In the genomic region with DNA sequence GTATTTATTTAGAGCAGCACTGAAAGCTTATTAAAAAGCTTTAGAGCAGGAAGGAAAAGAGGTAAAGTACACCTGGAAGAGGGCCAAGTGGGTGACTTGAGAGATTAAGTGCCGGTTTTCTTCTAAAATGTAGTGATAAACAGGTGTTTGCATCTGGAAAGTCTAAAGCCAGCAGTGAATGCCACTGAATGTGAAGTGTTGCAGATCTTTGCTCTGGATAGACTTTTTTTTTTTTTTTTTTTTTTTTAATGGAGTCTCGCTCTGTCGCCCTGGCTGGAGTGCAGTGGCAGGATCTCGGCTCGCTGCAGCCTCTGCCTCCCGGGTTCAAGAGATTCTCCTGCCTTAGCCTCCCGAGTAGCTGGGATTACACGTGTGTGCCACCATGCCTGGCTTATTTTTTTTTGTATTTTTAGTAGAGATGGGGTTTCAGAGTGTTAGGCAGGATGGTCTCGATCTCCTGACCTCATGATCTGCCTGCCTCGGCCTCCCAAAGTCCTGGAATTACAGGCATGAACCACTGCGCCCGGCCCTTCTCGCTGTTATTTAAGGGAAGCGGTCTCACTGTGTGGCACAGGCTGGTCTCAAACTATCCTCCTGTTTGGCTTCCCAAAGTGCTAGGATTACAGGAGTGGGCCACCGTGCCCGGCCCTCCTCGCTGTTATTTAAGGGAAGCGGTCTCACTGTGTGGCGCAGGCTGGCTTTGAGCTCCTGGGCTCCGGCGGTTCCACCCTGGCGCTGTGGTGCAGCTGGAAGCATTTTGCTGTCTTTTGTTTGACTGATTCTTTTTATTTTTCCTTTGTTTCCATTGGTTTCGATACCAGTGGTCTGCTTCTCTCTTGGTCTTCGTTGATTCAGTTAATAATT, we compare ENCODE assay signal across 19 cellular contexts. TPM values are rescaled to one million over a fixed set of nuclear protein-coding genes. Genes with fewer than 3 reads are reported as not detected.
DNase-seq lines count a peak whose midpoint lies in the region; ATAC-seq and TF ChIP-seq lines count a peak whose summit lies in the region.
"Had no signal": no experiment of that assay in that cellular context is flagged by ENCODE, and none has a peak within 500 bp of the region (broad histone marks: within the 10 kb centered on the region; RNA-seq: fewer than 3 reads in every experiment).

No MANE protein-coding gene starts in this region.

- ATAC-seq in sciatic nerve: no peak
- ATAC-seq: activated T-cell treated with anti-CD3 and anti-CD28 coated beads, Interleukin-2, amount 50 U/mL, for 4 hours had no signal

- no peak overlapping the region for H3K4me3 ChIP-seq in neural progenitor cell
- H3K4me3 ChIP-seq: mucosa of descending colon, ovary, Peyer's patch, skin epidermis, upper lobe of left lung had no signal

- H3K27ac Mint-ChIP-seq in IgD-negative memory B cell (peak overlapping the region in 2 of 3 donors; percentile 53 to 59), neural progenitor cell (peak overlapping the region; percentile 72)
- H3K27ac Mint-ChIP-seq: activated naive CD8-positive, alpha-beta T cell treated with anti-CD3 and anti-CD28 coated beads for 36 hours had no signal

- no peak for TF ChIP-seq CTCF in neural progenitor cell (IDR thresholded peaks at IDR 0.05)
- TF ChIP-seq CTCF in GM10266 (IDR thresholded peaks at IDR 0.05; ENCODE audit: control insufficient read depth, insufficient read depth, low read depth, missing control alignments): no peak

- no peaks in the 10 kb centered on the region for H3K27me3 ChIP-seq in neural progenitor cell
- H3K27me3 ChIP-seq: ovary, Peyer's patch, upper lobe of left lung had no signal

- intact Hi-C loops in sciatic nerve (cut with DNase I): no loop called here

- H3K9me3 ChIP-seq in neural progenitor cell (ENCODE audit: low read depth): no peaks in the 10 kb centered on the region
- H3K9me3 ChIP-seq: mucosa of descending colon, ovary, Peyer's patch, upper lobe of left lung had no signal

- H3K4me3 Mint-ChIP-seq in IgD-negative memory B cell: no peak overlapping the region
- no peak overlapping the region for H3K4me3 Mint-ChIP-seq in neural progenitor cell
- H3K4me3 Mint-ChIP-seq: activated naive CD8-positive, alpha-beta T cell treated with anti-CD3 and anti-CD28 coated beads for 36 hours; activated T-cell treated with anti-CD3 and anti-CD28 coated beads, Interleukin-2, amount 50 U/mL, for 4 hours; CD14-positive monocyte had no signal

- DNase-seq in COLO668 (lab: John Stamatoyannopoulos, UW; ENCODE audit: unreplicated experiment) (peak; percentile 7), neural progenitor cell (ENCODE audit: low spot score) (no peak), AG20443 (ENCODE audit: low spot score) (no peak), GM10266 (ENCODE audit: extremely low spot score) (no peak), sciatic nerve (ENCODE audit: low spot score) (no peak), T-helper 1 cell (no peak)
- DNase-seq: activated CD4-positive, alpha-beta T cell treated with anti-CD3 and anti-CD28 coated beads, Interleukin-2, amount 50 U/mL, for 4 hours; activated naive CD8-positive, alpha-beta T cell treated with anti-CD3 and anti-CD28 coated beads for 36 hours; activated T-cell treated with anti-CD3 and anti-CD28 coated beads, Interleukin-2, amount 50 U/mL, for 4 hours; effector CD8-positive, alpha-beta T cell; ovary; Peyer's patch; upper lobe of left lung had no signal

- H3K27ac ChIP-seq in cingulate gyrus (ENCODE audit: low read depth, low read length) (peak overlapping the region; percentile 72), neural progenitor cell (no peak overlapping the region)
- H3K27ac ChIP-seq: KMS-11, ovary, skin epidermis, upper lobe of left lung had no signal

- no peak overlapping the region for H3K9ac ChIP-seq in neural progenitor cell
- H3K9ac ChIP-seq: KMS-11 had no signal

- H3K79me2 ChIP-seq in neural progenitor cell (ENCODE audit: low read depth): peaks cover 100% of the 10 kb centered on the region

- H3K4me2 ChIP-seq in neural progenitor cell: no peak overlapping the region
- H3K4me2 ChIP-seq: KMS-11 had no signal

- H3F3A ChIP-seq in neural progenitor cell (ENCODE audit: low read depth): no peaks in the 10 kb centered on the region

- no peaks in the 10 kb centered on the region for H3K36me3 Mint-ChIP-seq in IgD-negative memory B cell
- H3K36me3 Mint-ChIP-seq in neural progenitor cell: peaks cover 2% of the 10 kb centered on the region

- H3K4me1 Mint-ChIP-seq in IgD-negative memory B cell (peaks cover 0 to 14% (median 2%) of the 10 kb centered on the region in 3 donors), neural progenitor cell (peaks cover 25% of the 10 kb centered on the region)

- peaks cover 88% of the 10 kb centered on the region for H4K20me1 ChIP-seq in neural progenitor cell (ENCODE audit: low read depth)

- H3K27me3 Mint-ChIP-seq in IgD-negative memory B cell (no peaks in the 10 kb centered on the region), neural progenitor cell (ENCODE audit: insufficient read depth, low read depth) (no peaks in the 10 kb centered on the region)
- H3K27me3 Mint-ChIP-seq: activated naive CD8-positive, alpha-beta T cell treated with anti-CD3 and anti-CD28 coated beads for 36 hours had no signal

- peaks cover 3% of the 10 kb centered on the region for H3K4me1 ChIP-seq in neural progenitor cell

- H2AFZ ChIP-seq in neural progenitor cell (replicated peaks): no peak overlapping the region

- H3K36me3 ChIP-seq in neural progenitor cell: peaks cover 1% of the 10 kb centered on the region
- H3K36me3 ChIP-seq: ovary had no signal

- H3K9me3 Mint-ChIP-seq in IgD-negative memory B cell: no peaks in the 10 kb centered on the region
- no peaks in the 10 kb centered on the region for H3K9me3 Mint-ChIP-seq in neural progenitor cell
- H3K9me3 Mint-ChIP-seq: activated naive CD8-positive, alpha-beta T cell treated with anti-CD3 and anti-CD28 coated beads for 36 hours; activated T-cell treated with anti-CD3 and anti-CD28 coated beads, Interleukin-2, amount 50 U/mL, for 4 hours; CD14-positive monocyte had no signal

RNA-seq across cellular contexts. Expression of a gene that starts 40.5 kb away (rescaled TPM):
- polyA plus RNA-seq in IgD-negative memory B cell: 5.8 TPM
- total RNA-seq in neural progenitor cell (ENCODE audit: low replicate concordance): 28.1 and 45.9 TPM in 2 replicates
- 59.9 TPM for total RNA-seq in sciatic nerve
